Comparison of ENCODE assay signal across 1 cellular context in the genomic region with DNA sequence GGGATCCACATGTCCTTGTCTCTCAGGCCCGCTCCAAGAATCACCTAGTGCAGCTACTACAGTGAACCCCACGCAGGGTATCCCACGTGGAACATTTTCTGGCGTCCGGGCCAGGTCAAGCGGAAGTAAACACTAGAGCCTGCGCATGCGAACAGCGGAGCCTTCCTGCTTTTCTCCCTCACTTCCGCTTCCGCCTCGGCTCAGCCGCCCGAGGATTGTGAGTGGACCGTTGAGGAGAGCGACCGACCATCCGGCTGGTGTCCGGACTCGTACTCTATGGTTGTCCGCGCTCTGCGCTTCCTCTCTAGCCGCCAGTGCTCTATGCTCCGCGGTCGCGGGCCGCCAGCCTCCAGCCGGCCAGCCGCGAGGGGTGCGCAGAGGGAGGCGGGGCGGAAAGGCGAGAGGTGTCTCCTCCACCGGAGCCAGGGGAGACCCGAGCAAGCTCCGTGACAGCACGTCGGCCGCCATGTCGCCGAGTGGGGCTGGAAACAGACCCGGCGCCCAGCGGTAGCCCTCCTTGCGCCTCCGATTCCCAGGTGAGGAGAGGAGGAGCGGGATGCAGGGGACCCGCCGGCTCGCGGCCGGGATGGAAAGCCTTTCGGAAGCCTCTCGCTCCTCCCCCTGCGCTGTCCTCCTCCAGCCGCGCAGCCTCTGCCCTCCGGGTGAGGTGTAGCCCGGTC.
A peak's percentile ranks its signal among the peaks of the same experiment; 100 is the strongest.
TF ChIP-seq lines count a peak whose summit lies in the region.

A gene with protein sequence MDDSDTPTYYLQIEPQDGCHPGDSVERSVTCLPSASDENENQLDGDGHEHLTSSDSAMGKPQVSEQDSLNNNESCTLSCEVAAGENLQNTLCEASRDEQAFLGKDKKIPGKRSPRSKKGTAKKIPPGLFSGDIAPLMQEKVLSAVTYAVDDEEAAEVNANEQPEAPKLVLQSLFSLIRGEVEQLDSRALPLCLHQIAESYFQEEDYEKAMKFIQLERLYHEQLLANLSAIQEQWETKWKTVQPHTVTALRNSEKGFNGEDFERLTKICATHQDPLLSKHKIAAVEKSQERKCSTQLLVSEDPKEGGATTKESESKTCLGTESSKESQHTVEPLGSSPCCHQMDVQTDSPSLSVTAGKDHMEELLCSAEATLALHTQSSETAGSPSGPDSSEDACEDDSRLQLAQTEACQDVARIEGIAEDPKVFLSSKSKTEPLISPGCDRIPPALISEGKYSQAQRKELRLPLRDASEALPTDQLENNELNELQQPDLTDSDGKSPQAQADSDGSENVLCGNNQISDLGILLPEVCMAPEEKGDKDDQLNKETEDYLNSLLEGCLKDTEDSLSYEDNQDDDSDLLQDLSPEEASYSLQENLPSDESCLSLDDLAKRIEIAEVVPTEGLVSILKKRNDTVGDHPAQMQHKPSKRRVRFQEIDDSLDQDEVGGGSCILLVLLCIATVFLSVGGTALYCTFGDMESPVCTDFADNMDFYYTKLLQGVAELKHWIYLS (plus strand): TSS at position 329 of the 680 bp plus-strand sequence. CDS start 25,107 bp downstream, outside the sequence.
A gene with protein sequence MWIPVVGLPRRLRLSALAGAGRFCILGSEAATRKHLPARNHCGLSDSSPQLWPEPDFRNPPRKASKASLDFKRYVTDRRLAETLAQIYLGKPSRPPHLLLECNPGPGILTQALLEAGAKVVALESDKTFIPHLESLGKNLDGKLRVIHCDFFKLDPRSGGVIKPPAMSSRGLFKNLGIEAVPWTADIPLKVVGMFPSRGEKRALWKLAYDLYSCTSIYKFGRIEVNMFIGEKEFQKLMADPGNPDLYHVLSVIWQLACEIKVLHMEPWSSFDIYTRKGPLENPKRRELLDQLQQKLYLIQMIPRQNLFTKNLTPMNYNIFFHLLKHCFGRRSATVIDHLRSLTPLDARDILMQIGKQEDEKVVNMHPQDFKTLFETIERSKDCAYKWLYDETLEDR (minus strand): TSS at position 134 of the 680 bp plus-strand sequence. CDS start 123 bp downstream, at position 11.

TF ChIP-seq in HepG2, 621 proteins besides CTCF, POLR2A, EP300 and RAD21 (continued from another document and continues in another):
- TF ChIP-seq, protein P1, sequence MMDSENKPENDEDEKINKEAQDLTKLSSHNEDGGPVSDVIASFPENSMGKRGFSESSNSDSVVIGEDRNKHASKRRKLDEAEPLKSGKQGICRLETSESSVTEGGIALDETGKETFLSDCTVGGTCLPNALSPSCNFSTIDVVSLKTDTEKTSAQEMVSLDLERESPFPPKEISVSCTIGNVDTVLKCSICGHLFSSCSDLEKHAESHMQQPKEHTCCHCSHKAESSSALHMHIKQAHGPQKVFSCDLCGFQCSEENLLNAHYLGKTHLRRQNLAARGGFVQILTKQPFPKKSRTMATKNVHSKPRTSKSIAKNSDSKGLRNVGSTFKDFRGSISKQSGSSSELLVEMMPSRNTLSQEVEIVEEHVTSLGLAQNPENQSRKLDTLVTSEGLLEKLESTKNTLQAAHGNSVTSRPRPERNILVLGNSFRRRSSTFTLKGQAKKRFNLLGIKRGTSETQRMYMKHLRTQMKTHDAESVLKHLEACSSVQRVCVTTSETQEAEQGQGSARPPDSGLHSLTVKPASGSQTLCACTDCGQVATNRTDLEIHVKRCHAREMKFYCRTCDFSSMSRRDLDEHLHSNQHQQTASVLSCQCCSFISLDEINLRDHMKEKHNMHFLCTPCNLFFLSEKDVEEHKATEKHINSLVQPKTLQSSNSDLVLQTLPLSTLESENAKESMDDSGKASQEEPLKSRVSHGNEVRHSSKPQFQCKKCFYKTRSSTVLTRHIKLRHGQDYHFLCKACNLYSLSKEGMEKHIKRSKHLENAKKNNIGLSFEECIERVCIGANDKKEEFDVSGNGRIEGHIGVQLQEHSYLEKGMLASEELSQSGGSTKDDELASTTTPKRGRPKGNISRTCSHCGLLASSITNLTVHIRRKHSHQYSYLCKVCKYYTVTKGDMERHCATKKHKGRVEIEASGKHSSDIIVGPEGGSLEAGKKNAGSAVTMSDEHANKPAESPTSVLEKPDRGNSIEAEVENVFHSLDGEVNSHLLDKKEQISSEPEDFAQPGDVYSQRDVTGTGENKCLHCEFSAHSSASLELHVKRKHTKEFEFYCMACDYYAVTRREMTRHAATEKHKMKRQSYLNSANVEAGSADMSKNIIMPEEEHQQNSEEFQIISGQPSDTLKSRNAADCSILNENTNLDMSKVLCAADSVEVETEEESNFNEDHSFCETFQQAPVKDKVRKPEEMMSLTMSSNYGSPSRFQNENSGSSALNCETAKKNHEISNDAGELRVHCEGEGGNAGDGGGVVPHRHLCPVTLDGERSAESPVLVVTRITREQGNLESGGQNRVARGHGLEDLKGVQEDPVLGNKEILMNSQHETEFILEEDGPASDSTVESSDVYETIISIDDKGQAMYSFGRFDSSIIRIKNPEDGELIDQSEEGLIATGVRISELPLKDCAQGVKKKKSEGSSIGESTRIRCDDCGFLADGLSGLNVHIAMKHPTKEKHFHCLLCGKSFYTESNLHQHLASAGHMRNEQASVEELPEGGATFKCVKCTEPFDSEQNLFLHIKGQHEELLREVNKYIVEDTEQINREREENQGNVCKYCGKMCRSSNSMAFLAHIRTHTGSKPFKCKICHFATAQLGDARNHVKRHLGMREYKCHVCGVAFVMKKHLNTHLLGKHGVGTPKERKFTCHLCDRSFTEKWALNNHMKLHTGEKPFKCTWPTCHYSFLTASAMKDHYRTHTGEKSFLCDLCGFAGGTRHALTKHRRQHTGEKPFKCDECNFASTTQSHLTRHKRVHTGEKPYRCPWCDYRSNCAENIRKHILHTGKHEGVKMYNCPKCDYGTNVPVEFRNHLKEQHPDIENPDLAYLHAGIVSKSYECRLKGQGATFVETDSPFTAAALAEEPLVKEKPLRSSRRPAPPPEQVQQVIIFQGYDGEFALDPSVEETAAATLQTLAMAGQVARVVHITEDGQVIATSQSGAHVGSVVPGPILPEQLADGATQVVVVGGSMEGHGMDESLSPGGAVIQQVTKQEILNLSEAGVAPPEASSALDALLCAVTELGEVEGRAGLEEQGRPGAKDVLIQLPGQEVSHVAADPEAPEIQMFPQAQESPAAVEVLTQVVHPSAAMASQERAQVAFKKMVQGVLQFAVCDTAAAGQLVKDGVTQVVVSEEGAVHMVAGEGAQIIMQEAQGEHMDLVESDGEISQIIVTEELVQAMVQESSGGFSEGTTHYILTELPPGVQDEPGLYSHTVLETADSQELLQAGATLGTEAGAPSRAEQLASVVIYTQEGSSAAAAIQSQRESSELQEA (CRISPR knock-in tag; IDR thresholded peaks at IDR 0.05; ENCODE audit: not compliant biosample characterization), result no peak
- TF ChIP-seq STAT5B (CRISPR knock-in tag; IDR thresholded peaks at IDR 0.05) (0 out of 2 replicates have a peak, but pooled peaks have one; percentile 18), MED1 (CRISPR knock-in tag; IDR thresholded peaks at IDR 0.05) (peak; percentile 74), HDAC1 (CRISPR knock-in tag; IDR thresholded peaks at IDR 0.05) (peak; percentile 89), REPIN1 (CRISPR knock-in tag; IDR thresholded peaks at IDR 0.05; ENCODE audit: borderline replicate concordance, low read depth) (peak; percentile 90; the same call in 1 of the 2 replicates), CC2D1A (CRISPR knock-in tag; IDR thresholded peaks at IDR 0.05) (no peak), ZNF607 (CRISPR knock-in tag; IDR thresholded peaks at IDR 0.05; ENCODE audit: borderline replicate concordance) (0 out of 2 replicates have a peak, but pooled peaks have one; percentile 30), ZNF619 (CRISPR knock-in tag; IDR thresholded peaks at IDR 0.05) (no peak), KDM2A (CRISPR knock-in tag; IDR thresholded peaks at IDR 0.05; ENCODE audit: borderline replicate concordance, low read depth) (peak; percentile 88; the same call in 1 of the 2 replicates), ZNF672 (CRISPR knock-in tag; IDR thresholded peaks at IDR 0.05) (no peak), DNMT3B (CRISPR knock-in tag; conservative IDR thresholded peaks at IDR 0.05) (0 out of 2 replicates have a peak, but pooled peaks have one; percentile 36), NCOR1 (IDR thresholded peaks at IDR 0.05; ENCODE audit: borderline replicate concordance, low read length) (0 out of 2 replicates have a peak, but pooled peaks have one; percentile 17), FOSL2 (CRISPR knock-in tag; IDR thresholded peaks at IDR 0.05) (peak; percentile 11), ARNT2 (CRISPR knock-in tag; IDR thresholded peaks at IDR 0.05; ENCODE audit: low read depth) (peak; percentile 82), EZH2 (conservative IDR thresholded peaks at IDR 0.05; ENCODE audit: low read depth, low read length) (no peak), SIN3A (IDR thresholded peaks at IDR 0.05; ENCODE audit: borderline replicate concordance, low read depth, low read length) (peak; percentile 88), ZFP36 (IDR thresholded peaks at IDR 0.05; ENCODE audit: borderline replicate concordance, low read depth, low read length, partially characterized antibody) (no peak), MXI1 (IDR thresholded peaks at IDR 0.05; ENCODE audit: borderline replicate concordance, low read depth, low read length) (peak; percentile 100), TAF1 (CRISPR knock-in tag; IDR thresholded peaks at IDR 0.05) (peak; percentile 91), MTA1 (CRISPR knock-in tag; IDR thresholded peaks at IDR 0.05; ENCODE audit: borderline replicate concordance) (no peak), ZNF331 (CRISPR knock-in tag; IDR thresholded peaks at IDR 0.05) (peak; percentile 16; the same call in 1 of the 2 replicates), ZBTB38 (CRISPR knock-in tag; IDR thresholded peaks at IDR 0.05) (peak; percentile 68), ZFY (CRISPR knock-in tag; IDR thresholded peaks at IDR 0.05) (peak; percentile 74), NFRKB (IDR thresholded peaks at IDR 0.05) (no peak), ZNF501 (CRISPR knock-in tag; IDR thresholded peaks at IDR 0.05) (no peak; the same call in none of the 2 replicates), FLYWCH1 (CRISPR knock-in tag; IDR thresholded peaks at IDR 0.05) (no peak), GFI1 (CRISPR knock-in tag; IDR thresholded peaks at IDR 0.05; ENCODE audit: borderline replicate concordance) (peak; percentile 41; the same call in 1 of the 2 replicates), YY1 (IDR thresholded peaks at IDR 0.05; ENCODE audit: insufficient read depth, insufficient replicate concordance, low read depth, low read length) (peak; percentile 74), ZMAT3 (CRISPR knock-in tag; conservative IDR thresholded peaks at IDR 0.05) (no peak), ZFP90 (CRISPR knock-in tag; IDR thresholded peaks at IDR 0.05; ENCODE audit: borderline replicate concordance) (peak; percentile 88)
- TF ChIP-seq, protein P2, sequence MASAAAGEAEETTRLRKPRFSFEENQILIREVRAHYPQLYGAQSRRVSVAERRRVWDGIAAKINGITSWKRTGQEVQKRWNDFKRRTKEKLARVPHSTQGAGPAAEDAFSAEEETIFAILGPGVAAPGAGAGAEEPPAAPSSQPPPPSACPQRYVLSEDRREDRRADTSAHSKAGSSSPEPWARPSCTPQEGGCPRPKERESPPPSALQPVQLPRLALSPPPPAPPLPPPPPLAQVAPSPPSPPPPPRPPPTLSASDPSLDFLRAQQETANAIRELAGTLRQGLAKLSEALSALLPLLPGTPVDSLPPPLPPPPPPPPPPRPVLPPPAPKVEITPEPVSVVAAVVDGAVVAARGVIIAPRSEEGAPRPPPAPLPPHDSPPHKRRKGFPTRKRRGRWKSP (CRISPR knock-in tag; IDR thresholded peaks at IDR 0.05), result peak; percentile 72; the same call in 1 of the 2 replicates
- TF ChIP-seq, protein P3, sequence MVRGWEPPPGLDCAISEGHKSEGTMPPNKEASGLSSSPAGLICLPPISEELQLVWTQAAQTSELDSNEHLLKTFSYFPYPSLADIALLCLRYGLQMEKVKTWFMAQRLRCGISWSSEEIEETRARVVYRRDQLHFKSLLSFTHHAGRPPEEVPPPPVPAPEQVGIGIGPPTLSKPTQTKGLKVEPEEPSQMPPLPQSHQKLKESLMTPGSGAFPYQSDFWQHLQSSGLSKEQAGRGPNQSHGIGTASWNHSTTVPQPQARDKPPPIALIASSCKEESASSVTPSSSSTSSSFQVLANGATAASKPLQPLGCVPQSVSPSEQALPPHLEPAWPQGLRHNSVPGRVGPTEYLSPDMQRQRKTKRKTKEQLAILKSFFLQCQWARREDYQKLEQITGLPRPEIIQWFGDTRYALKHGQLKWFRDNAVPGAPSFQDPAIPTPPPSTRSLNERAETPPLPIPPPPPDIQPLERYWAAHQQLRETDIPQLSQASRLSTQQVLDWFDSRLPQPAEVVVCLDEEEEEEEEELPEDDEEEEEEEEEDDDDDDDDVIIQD (CRISPR knock-in tag; IDR thresholded peaks at IDR 0.05; ENCODE audit: low read depth), result 0 out of 2 replicates have a peak, but pooled peaks have one; percentile 66
- TF ChIP-seq, protein P4, sequence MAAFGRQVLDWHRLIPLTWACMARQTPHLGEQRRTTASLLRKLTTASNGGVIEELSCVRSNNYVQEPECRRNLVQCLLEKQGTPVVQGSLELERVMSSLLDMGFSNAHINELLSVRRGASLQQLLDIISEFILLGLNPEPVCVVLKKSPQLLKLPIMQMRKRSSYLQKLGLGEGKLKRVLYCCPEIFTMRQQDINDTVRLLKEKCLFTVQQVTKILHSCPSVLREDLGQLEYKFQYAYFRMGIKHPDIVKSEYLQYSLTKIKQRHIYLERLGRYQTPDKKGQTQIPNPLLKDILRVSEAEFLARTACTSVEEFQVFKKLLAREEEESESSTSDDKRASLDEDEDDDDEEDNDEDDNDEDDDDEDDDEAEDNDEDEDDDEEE (CRISPR knock-in tag; IDR thresholded peaks at IDR 0.05), result peak; percentile 46; the same call in 1 of the 2 replicates
- TF ChIP-seq, protein P5, sequence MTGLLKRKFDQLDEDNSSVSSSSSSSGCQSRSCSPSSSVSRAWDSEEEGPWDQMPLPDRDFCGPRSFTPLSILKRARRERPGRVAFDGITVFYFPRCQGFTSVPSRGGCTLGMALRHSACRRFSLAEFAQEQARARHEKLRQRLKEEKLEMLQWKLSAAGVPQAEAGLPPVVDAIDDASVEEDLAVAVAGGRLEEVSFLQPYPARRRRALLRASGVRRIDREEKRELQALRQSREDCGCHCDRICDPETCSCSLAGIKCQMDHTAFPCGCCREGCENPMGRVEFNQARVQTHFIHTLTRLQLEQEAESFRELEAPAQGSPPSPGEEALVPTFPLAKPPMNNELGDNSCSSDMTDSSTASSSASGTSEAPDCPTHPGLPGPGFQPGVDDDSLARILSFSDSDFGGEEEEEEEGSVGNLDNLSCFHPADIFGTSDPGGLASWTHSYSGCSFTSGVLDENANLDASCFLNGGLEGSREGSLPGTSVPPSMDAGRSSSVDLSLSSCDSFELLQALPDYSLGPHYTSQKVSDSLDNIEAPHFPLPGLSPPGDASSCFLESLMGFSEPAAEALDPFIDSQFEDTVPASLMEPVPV (CRISPR knock-in tag; IDR thresholded peaks at IDR 0.05), result peak; percentile 85
- TF ChIP-seq, protein P6, sequence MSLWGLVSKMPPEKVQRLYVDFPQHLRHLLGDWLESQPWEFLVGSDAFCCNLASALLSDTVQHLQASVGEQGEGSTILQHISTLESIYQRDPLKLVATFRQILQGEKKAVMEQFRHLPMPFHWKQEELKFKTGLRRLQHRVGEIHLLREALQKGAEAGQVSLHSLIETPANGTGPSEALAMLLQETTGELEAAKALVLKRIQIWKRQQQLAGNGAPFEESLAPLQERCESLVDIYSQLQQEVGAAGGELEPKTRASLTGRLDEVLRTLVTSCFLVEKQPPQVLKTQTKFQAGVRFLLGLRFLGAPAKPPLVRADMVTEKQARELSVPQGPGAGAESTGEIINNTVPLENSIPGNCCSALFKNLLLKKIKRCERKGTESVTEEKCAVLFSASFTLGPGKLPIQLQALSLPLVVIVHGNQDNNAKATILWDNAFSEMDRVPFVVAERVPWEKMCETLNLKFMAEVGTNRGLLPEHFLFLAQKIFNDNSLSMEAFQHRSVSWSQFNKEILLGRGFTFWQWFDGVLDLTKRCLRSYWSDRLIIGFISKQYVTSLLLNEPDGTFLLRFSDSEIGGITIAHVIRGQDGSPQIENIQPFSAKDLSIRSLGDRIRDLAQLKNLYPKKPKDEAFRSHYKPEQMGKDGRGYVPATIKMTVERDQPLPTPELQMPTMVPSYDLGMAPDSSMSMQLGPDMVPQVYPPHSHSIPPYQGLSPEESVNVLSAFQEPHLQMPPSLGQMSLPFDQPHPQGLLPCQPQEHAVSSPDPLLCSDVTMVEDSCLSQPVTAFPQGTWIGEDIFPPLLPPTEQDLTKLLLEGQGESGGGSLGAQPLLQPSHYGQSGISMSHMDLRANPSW (CRISPR knock-in tag; IDR thresholded peaks at IDR 0.05; ENCODE audit: borderline replicate concordance), result peak; percentile 74; the same call in 1 of the 2 replicates
